Comparison of ENCODE assay signal across 3 cellular contexts in the genomic region with DNA sequence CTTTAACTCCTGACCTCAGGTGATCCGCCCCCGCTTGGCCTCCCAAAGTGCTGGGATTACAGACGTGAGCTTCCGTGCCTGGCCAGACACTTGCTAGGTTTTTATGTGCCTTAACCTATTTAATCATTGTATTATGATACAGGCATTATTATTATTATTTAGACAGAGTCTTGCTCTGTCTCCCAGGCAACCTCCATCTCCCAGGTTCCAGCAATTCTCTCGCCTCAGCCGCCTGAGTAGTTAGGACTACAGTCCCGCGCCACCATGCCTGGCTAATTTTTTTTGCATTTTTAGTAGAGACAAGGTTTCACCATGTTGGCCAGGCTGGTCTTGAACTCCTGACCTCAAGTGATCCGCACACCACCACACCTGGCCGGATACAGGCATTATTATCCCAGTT. TPM values are rescaled to one million over a fixed set of nuclear protein-coding genes. Genes with fewer than 3 reads are reported as not detected.
"Had no signal": no experiment of that assay in that cellular context is flagged by ENCODE, and none has a peak within 500 bp of the region (broad histone marks: within the 10 kb centered on the region; RNA-seq: fewer than 3 reads in every experiment).

No MANE protein-coding gene starts in this region.

RNA-seq across cellular contexts. Expression of a gene that starts 6.0 kb away (rescaled TPM):
- total RNA-seq: ascending aorta, cardiac muscle cell had no signal

RNA-seq across cellular contexts. Expression of a gene that starts 11.5 kb away (rescaled TPM):
- total RNA-seq: ascending aorta, chondrocyte had no signal
- polyA plus RNA-seq: cardiac muscle cell had no signal
